In the genomic region with DNA sequence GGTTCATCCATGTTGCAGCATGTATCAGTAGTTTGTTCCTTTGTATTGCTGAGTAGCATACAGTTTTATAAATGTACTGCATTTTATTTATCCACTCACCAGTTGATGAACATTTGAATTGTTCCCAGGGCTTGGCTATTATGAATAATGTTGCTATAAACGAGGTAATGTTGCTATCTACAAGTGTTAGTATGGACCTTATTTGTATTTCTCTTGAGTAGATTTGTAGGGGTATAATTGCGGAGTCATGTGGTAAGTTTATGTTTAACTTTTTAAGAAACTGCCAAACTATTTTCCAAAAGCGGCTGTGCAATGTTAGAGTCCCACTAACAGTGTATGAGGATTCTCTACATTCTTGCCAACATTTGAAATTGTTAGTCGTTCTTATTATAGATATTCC, we compare ENCODE assay signal across 12 cellular contexts. TPM values are rescaled to one million over a fixed set of nuclear protein-coding genes. Genes with fewer than 3 reads are reported as not detected.
A peak's percentile ranks its signal among the peaks of the same experiment; 100 is the strongest.
DNase-seq lines count a peak whose midpoint lies in the region; ATAC-seq and TF ChIP-seq lines count a peak whose summit lies in the region.
"Had no signal": no experiment of that assay in that cellular context is flagged by ENCODE, and none has a peak within 500 bp of the region (broad histone marks: within the 10 kb centered on the region; RNA-seq: fewer than 3 reads in every experiment).

No MANE protein-coding gene starts in this region.

- peaks cover 68% of the 10 kb centered on the region for H3K4me1 ChIP-seq in PC-9 (replicated peaks; ENCODE audit: insufficient read depth)
- peaks cover 0 to 19% of the 10 kb centered on the region in 2 donors for H3K4me1 ChIP-seq in left lung
- H3K4me1 ChIP-seq in parathyroid adenoma, result peaks cover 41% of the 10 kb centered on the region
- H3K4me1 ChIP-seq in transverse colon, result peaks cover 0 to 61% (median 27%) of the 10 kb centered on the region in 4 donors
- H3K4me1 ChIP-seq in GM23248 (ENCODE audit: insufficient read depth), result no peaks in the 10 kb centered on the region

- intact Hi-C loops in PC-9 (cut with micrococcal nuclease; ENCODE audit: unreplicated experiment), result no loop called here
- intact Hi-C loops in left lung (cut with DNase I), result no loop called here
- intact Hi-C loops in transverse colon (cut with DNase I; ENCODE audit: low total_unique reads), result no loop called here

- H3K79me2 ChIP-seq in PC-9 (ENCODE audit: low read depth), result peaks cover 55% of the 10 kb centered on the region
- peaks cover 49% of the 10 kb centered on the region for H3K79me2 ChIP-seq in parathyroid adenoma
- H3K79me2 ChIP-seq in GM23248 (ENCODE audit: insufficient read depth), result no peaks in the 10 kb centered on the region

- no peak for TF ChIP-seq EP300 in transverse colon (IDR thresholded peaks at IDR 0.05; ENCODE audit: low read depth)

- WGBS in transverse colon (ENCODE audit: low coverage in 1 of 2), 2 donors, result 33 to 44% methylated on average over 4 of the region's 4 CpGs
- WGBS in GM23248 (ENCODE audit: low coverage in 1 of 2, low lambda C conversion rate in 2 of 2, missing lambda C conversion rate in 2 of 2), 2 experiments, result 62 to 69% methylated on average over 4 of the region's 4 CpGs

- CTCF ChIA-PET in PC-9 (lab: Charles Lee), result no interaction called here

- H3K9me3 ChIP-seq in PC-9 (ENCODE audit: insufficient read depth, low read depth), result no peaks in the 10 kb centered on the region
- no peaks in the 10 kb centered on the region for H3K9me3 ChIP-seq in left lung
- no peaks in the 10 kb centered on the region for H3K9me3 ChIP-seq in parathyroid adenoma (ENCODE audit: control insufficient read depth, low read length)
- no peaks in the 10 kb centered on the region for H3K9me3 ChIP-seq in transverse colon
- H3K9me3 ChIP-seq in GM23248 (ENCODE audit: low read depth), result no peaks in the 10 kb centered on the region

- DNase-seq in PC-9 (no peak), left lung (no peak), transverse colon (no peak), GM23248 (no peak)
- no peak for DNase-seq in activated naive CD4-positive, alpha-beta T cell treated with anti-CD3 and anti-CD28 coated beads, Interleukin-2, amount 50 U/mL, for 16 hours
- no peak for DNase-seq in activated CD4-positive, alpha-beta T cell treated with anti-CD3 and anti-CD28 coated beads for 4 hours
- DNase-seq: C1 segment of cervical spinal cord; CD4-positive, alpha-beta T cell; DMS79; H7 had no signal

- in situ Hi-C loops in transverse colon (cut with MboI; ENCODE audit: low pct_ligation_motif_present in 1 of 4, low pct_unique_long_range_greater_than_20kb in 1 of 4, low sequenced_read_pairs in 3 of 4) (no loop called here), GM23248 (cut with MboI) (no loop called here)

- 0 out of 2 replicates have a peak, but pooled peaks cover 6% of the 10 kb centered on the region for H3K36me3 ChIP-seq in PC-9 (ENCODE audit: low read depth)
- no peaks in the 10 kb centered on the region for H3K36me3 ChIP-seq in left lung
- no peaks in the 10 kb centered on the region for H3K36me3 ChIP-seq in parathyroid adenoma (ENCODE audit: control insufficient read depth, insufficient read depth, low read length)
- no peaks in the 10 kb centered on the region for H3K36me3 ChIP-seq in transverse colon
- H3K36me3 ChIP-seq in GM23248 (ENCODE audit: low read depth), result no peaks in the 10 kb centered on the region

- no peaks in the 10 kb centered on the region for H4K20me1 ChIP-seq in PC-9 (ENCODE audit: insufficient read depth)
- no peaks in the 10 kb centered on the region for H4K20me1 ChIP-seq in GM23248 (ENCODE audit: insufficient read depth)

- peak overlapping the region; percentile 74 for H3K4me2 ChIP-seq in PC-9
- no peak overlapping the region for H3K4me2 ChIP-seq in parathyroid adenoma (ENCODE audit: low read length)
- H3K4me2 ChIP-seq in GM23248 (ENCODE audit: unreplicated experiment), result no peak overlapping the region

- no peaks in the 10 kb centered on the region for H3K27me3 ChIP-seq in PC-9 (ENCODE audit: insufficient read depth, low read depth)
- no peaks in the 10 kb centered on the region for H3K27me3 ChIP-seq in left lung
- H3K27me3 ChIP-seq in parathyroid adenoma (ENCODE audit: control insufficient read depth, insufficient read depth, low read length), result no peaks in the 10 kb centered on the region
- no peaks in the 10 kb centered on the region for H3K27me3 ChIP-seq in transverse colon
- no peaks in the 10 kb centered on the region for H3K27me3 ChIP-seq in GM23248 (replicated peaks; ENCODE audit: insufficient read depth)

- no TSS peak for BruUV-seq in PC-9 (replicated peaks; lab: Mats Ljungman, UMichigan)

- peak overlapping the region; percentile 93 for H3K27ac ChIP-seq in PC-9
- peak overlapping the region in 1 of 2 donors; percentile 57 for H3K27ac ChIP-seq in left lung
- peak overlapping the region; percentile 89 for H3K27ac ChIP-seq in parathyroid adenoma
- H3K27ac ChIP-seq in transverse colon, result peak overlapping the region; percentile 77 to 88 (median 81)
- no peak overlapping the region for H3K27ac ChIP-seq in GM23248

- H2AFZ ChIP-seq in PC-9, result peak overlapping the region; percentile 67; the same call in 1 of the 2 replicates
- H2AFZ ChIP-seq in parathyroid adenoma, result no peak overlapping the region
- no peak overlapping the region for H2AFZ ChIP-seq in GM23248

- H3F3A ChIP-seq in PC-9 (ENCODE audit: insufficient read depth, low read depth), result peaks cover 67% of the 10 kb centered on the region
- no peaks in the 10 kb centered on the region for H3F3A ChIP-seq in GM23248 (ENCODE audit: insufficient read depth)

- POLR2A ChIA-PET in PC-9 (lab: Charles Lee; ENCODE audit: unreplicated experiment), result interaction anchor here (0.6 to 0.7 kb wide), 2 partner anchors 86 to 185 kb away, joined by 4 to 6 read pairs; no protein-coding TSS in a partner anchor

- TF ChIP-seq POLR2A in transverse colon (IDR thresholded peaks at IDR 0.05), result no peak

- TF ChIP-seq CTCF in PC-9 (conservative IDR thresholded peaks at IDR 0.05), result no peak
- no peak for TF ChIP-seq CTCF in left lung (IDR thresholded peaks at IDR 0.05)
- TF ChIP-seq CTCF in parathyroid adenoma (IDR thresholded peaks at IDR 0.05), result no peak
- TF ChIP-seq CTCF in transverse colon (IDR thresholded peaks at IDR 0.05), result no peak

- H3K9ac ChIP-seq in parathyroid adenoma (no peak overlapping the region), GM23248 (no peak overlapping the region)

- H3K9me2 ChIP-seq in PC-9 (ENCODE audit: insufficient read depth) (no peaks in the 10 kb centered on the region), GM23248 (ENCODE audit: insufficient read depth) (no peaks in the 10 kb centered on the region)

- peak; percentile 56 for ATAC-seq in left lung
- ATAC-seq: GM12878 had no signal

- H3K4me3 ChIP-seq in PC-9 (peak overlapping the region; percentile 51; the same call in 1 of the 2 replicates), left lung (no peak overlapping the region), parathyroid adenoma (ENCODE audit: low read depth, low read length) (no peak overlapping the region), transverse colon (no peak overlapping the region), GM23248 (no peak overlapping the region)
- H3K4me3 ChIP-seq: GM12878 had no signal

RNA-seq across cellular contexts. Expression of gene GPR160, which starts 13.0 kb away (rescaled TPM):
- total RNA-seq in PC-9 (2021), result 11.1 and 12.6 TPM in 2 replicates
- total RNA-seq in left lung, result 10 to 100 TPM; 20.4 to 25.4 TPM
- 100 to 1,000 TPM in 3 of 4 donors, 10 to 100 TPM in 1; 93.5 to 195 (median 139) TPM for total RNA-seq in transverse colon
- 0.13 and 0.76 TPM in 2 replicates for total RNA-seq in GM23248 (2014; rRNA removed; shearing (Covaris generic))
- 0.44 and 0.73 TPM in 2 replicates for polyA plus RNA-seq in GM23248 (2016; fragmentation: Nextera tagmentation; extraction: Ambion mirVana)
